Comparison of ENCODE assay signal across 26 cellular contexts in the genomic region with DNA sequence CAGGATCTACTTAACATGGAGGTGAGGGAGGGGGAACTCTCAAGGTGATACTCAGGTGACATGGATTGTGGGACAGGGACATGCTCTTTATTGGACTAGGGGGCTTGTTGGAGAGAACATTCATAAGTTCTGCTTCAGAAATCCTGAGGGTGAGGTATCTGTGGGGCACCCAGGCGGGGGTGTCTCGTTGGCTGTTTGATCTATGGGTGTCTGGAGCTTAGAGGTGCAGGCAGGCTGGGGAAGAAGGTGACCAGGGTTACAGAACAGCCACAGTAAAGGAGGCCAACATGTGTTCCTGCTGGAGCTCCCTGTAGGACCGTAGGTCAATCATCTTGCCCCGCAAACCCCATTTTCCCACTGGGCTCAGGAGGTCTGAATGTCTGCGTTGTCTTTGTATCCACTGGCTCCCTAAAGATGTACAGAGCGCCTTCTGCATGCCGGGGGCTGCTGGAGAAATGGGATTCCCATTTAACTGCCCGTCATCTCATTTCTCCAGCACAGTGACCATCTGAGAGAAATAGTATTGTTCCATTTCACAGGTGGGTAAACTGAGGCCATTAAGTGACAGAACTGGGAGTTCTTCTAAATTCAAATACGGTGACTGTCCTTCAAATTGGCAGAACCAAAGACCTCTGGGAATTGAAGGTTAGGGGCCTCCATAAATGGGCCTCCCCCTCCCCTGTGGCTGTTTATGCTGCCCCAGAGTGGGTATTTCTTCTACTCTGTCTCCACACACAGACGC. TPM values are rescaled to one million over a fixed set of nuclear protein-coding genes. Genes with fewer than 3 reads are reported as not detected.
DNase-seq lines count a peak whose midpoint lies in the region; ATAC-seq, FAIRE-seq and TF ChIP-seq lines count a peak whose summit lies in the region.
"Had no signal": no experiment of that assay in that cellular context is flagged by ENCODE, and none has a peak within 500 bp of the region (broad histone marks: within the 10 kb centered on the region; RNA-seq: fewer than 3 reads in every experiment).

No MANE protein-coding gene starts in this region.

- TF ChIP-seq CTCF in IMR-90 (conservative IDR thresholded peaks at IDR 0.05; ENCODE audit: low read depth, low read length) (no peak), astrocyte (IDR thresholded peaks at IDR 0.05; ENCODE audit: insufficient read depth, low read depth, low read length) (no peak), mesothelial cell of epicardium (IDR thresholded peaks at IDR 0.05; ENCODE audit: unreplicated experiment) (no peak), sigmoid colon (IDR thresholded peaks at IDR 0.05) (no peak), brain microvascular endothelial cell (IDR thresholded peaks at IDR 0.05; ENCODE audit: low read depth, low read length, missing control alignments) (no peak), ovary (IDR thresholded peaks at IDR 0.05) (no peak)

- no peak overlapping the region for H3K14ac ChIP-seq in IMR-90 (replicated peaks; ENCODE audit: low read depth, low read length)

- H3K79me1 ChIP-seq in IMR-90 (ENCODE audit: low read depth in 1 of 2, low read length in 2 of 2) = no peaks in the 10 kb centered on the region

- POLR2A ChIA-PET in IMR-90 (lab: Charles Lee; ENCODE audit: unreplicated experiment) = no interaction called here

- H3K4ac ChIP-seq in IMR-90 (ENCODE audit: low read depth, low read length) = no peak overlapping the region

- H2BK15ac ChIP-seq in IMR-90 (ENCODE audit: low read depth, low read length) = no peak overlapping the region; the same call in 2 of the 3 replicates

- H3K4me3 Mint-ChIP-seq in astrocyte (ENCODE audit: unreplicated experiment) (no peak overlapping the region), mesothelial cell of epicardium (no peak overlapping the region)
- H3K4me3 Mint-ChIP-seq: activated CD4-positive, alpha-beta T cell treated with anti-CD3 and anti-CD28 coated beads for 36 hours; activated naive CD4-positive, alpha-beta T cell treated with anti-CD3 and anti-CD28 coated beads, Interleukin-2, amount 50 U/mL, for 24 hours; CD4-positive, CD25-positive, alpha-beta regulatory T cell; central memory CD8-positive, alpha-beta T cell; naive thymus-derived CD4-positive, alpha-beta T cell; T-helper 1 cell treated with Interleukin-12 subunit alpha and Interleukin-12 subunit beta and Interleukin-4 antibody, amounts not matched to agents 30 μg/mL and 1 μg/mL, for 36 hours had no signal

- peak overlapping the region; percentile 12 for H2AK9ac ChIP-seq in IMR-90 (replicated peaks; ENCODE audit: low read depth, low read length, poor library complexity)

- H3K27ac ChIP-seq in IMR-90 (ENCODE audit: insufficient read depth, low read length) = no peak overlapping the region
- H3K27ac ChIP-seq in astrocyte (ENCODE audit: low read depth, low read length) = peak overlapping the region; percentile 43
- H3K27ac ChIP-seq in sigmoid colon = no peak overlapping the region
- no peak overlapping the region for H3K27ac ChIP-seq in brain microvascular endothelial cell
- H3K27ac ChIP-seq in ovary = no peak overlapping the region
- H3K27ac ChIP-seq: SJCRH30, thyroid gland had no signal

- no peak overlapping the region for H2BK20ac ChIP-seq in IMR-90 (ENCODE audit: low read depth, low read length)

- H2AK5ac ChIP-seq in IMR-90 (ENCODE audit: low read depth, low read length) = no peak overlapping the region; the same call in 1 of the 2 replicates

- 0 out of 2 replicates have a peak overlapping the region, but pooled peaks have one; percentile 6 for H2BK120ac ChIP-seq in IMR-90 (ENCODE audit: low read depth, low read length)

- no peak overlapping the region for H3K18ac ChIP-seq in IMR-90 (ENCODE audit: low read depth, low read length)

- no peaks in the 10 kb centered on the region for H3K9me1 ChIP-seq in IMR-90 (ENCODE audit: insufficient read depth, low read length)

- TF ChIP-seq RAD21 in IMR-90 (IDR thresholded peaks at IDR 0.05; ENCODE audit: low read length) = no peak

- DNase-seq in IMR-90 (no peak), astrocyte (ENCODE audit: low read depth) (no peak), mesothelial cell of epicardium (ENCODE audit: low spot score in 2 of 2, unreplicated experiment in 2 of 2) (no peak), sigmoid colon (peak; percentile 13), 8988T (no peak), NCI-H146 (lab: John Stamatoyannopoulos, UW) (no peak), brain microvascular endothelial cell (no peak), ovary (no peak)
- DNase-seq: activated CD4-positive, alpha-beta T cell treated with anti-CD3 and anti-CD28 coated beads for 36 hours; activated T-cell treated with anti-CD3 and anti-CD28 coated beads, Interleukin-2, amount 50 U/mL, for 48 hours; anterior cingulate cortex; CD4-positive, CD25-positive, alpha-beta regulatory T cell; naive thymus-derived CD4-positive, alpha-beta T cell; NCI-H1048; NCI-H187 treated with DMSO at 0.1 percent for 48 hours; OCI-M1; posterior cingulate gyrus; stimulated activated naive CD4-positive, alpha-beta T cell treated with Interleukin-2 at 50 U/mL for 16 hours had no signal

- no peak overlapping the region for H4K91ac ChIP-seq in IMR-90 (ENCODE audit: insufficient read depth, low read depth, low read length)

- H3K9me3 ChIP-seq in IMR-90 (ENCODE audit: control insufficient read depth, insufficient read depth, low read length) (no peaks in the 10 kb centered on the region), astrocyte (ENCODE audit: insufficient read depth, low read depth, low read length) (no peaks in the 10 kb centered on the region), sigmoid colon (no peaks in the 10 kb centered on the region), ovary (no peaks in the 10 kb centered on the region)
- H3K9me3 ChIP-seq: SJCRH30, thyroid gland had no signal

- CTCF ChIA-PET in IMR-90 (lab: Yijun Ruan, JAX) = no interaction called here

- H3K9ac ChIP-seq in IMR-90 (ENCODE audit: low read depth, low read length) = no peak overlapping the region
- peak overlapping the region; percentile 39 for H3K9ac ChIP-seq in astrocyte (ENCODE audit: low read length)

- ATAC-seq in IMR-90 (ENCODE audit: low read depth) = no peak
- ATAC-seq: activated CD4-positive, alpha-beta T cell treated with anti-CD3 and anti-CD28 coated beads for 36 hours; esophagus mucosa; naive thymus-derived CD4-positive, alpha-beta T cell had no signal

- H3K4me3 ChIP-seq in IMR-90 (ENCODE audit: insufficient read depth, low read depth, low read length) (no peak overlapping the region), astrocyte (ENCODE audit: insufficient read depth, low read depth, low read length) (no peak overlapping the region), sigmoid colon (no peak overlapping the region), brain microvascular endothelial cell (ENCODE audit: low read depth, low read length) (no peak overlapping the region), ovary (no peak overlapping the region)
- H3K4me3 ChIP-seq: SJCRH30, thyroid gland had no signal

- dilution Hi-C loops in IMR-90 (cut with HindIII; ENCODE audit: low sequenced_read_pairs, unreplicated experiment) = no loop called here

- TF ChIP-seq POLR2A in IMR-90 (IDR thresholded peaks at IDR 0.05; ENCODE audit: low read depth, low read length) (no peak), sigmoid colon (IDR thresholded peaks at IDR 0.05) (no peak), ovary (IDR thresholded peaks at IDR 0.05) (no peak)

- H3K4me2 ChIP-seq in IMR-90 (ENCODE audit: low read depth, low read length) = no peak overlapping the region
- H3K4me2 ChIP-seq in astrocyte (ENCODE audit: low read length) = peak overlapping the region; percentile 72

- H3K9me3 Mint-ChIP-seq in astrocyte (ENCODE audit: unreplicated experiment) (peaks cover 2% of the 10 kb centered on the region), mesothelial cell of epicardium (no peaks in the 10 kb centered on the region)
- H3K9me3 Mint-ChIP-seq: activated naive CD4-positive, alpha-beta T cell treated with anti-CD3 and anti-CD28 coated beads, Interleukin-2, amount 50 U/mL, for 24 hours; central memory CD8-positive, alpha-beta T cell; T-helper 1 cell treated with Interleukin-12 subunit alpha and Interleukin-12 subunit beta and Interleukin-4 antibody, amounts not matched to agents 30 μg/mL and 1 μg/mL, for 36 hours had no signal

- H2BK5ac ChIP-seq in IMR-90 (ENCODE audit: low read depth, low read length, poor library complexity, severe bottlenecking) = no peak overlapping the region

- H3K36me3 ChIP-seq in IMR-90 (ENCODE audit: control insufficient read depth, insufficient read depth, low read length) (no peaks in the 10 kb centered on the region), astrocyte (ENCODE audit: insufficient read depth, low read length) (no peaks in the 10 kb centered on the region), sigmoid colon (no peaks in the 10 kb centered on the region), brain microvascular endothelial cell (replicated peaks) (no peaks in the 10 kb centered on the region), ovary (no peaks in the 10 kb centered on the region)
- H3K36me3 ChIP-seq: SJCRH30, thyroid gland had no signal

- H3K79me2 ChIP-seq in astrocyte (ENCODE audit: insufficient read depth, low read length) = no peaks in the 10 kb centered on the region

- H3K27ac Mint-ChIP-seq in astrocyte (ENCODE audit: unreplicated experiment) (no peak overlapping the region), mesothelial cell of epicardium (peak overlapping the region; percentile 93)
- H3K27ac Mint-ChIP-seq: activated CD4-positive, alpha-beta T cell treated with anti-CD3 and anti-CD28 coated beads for 36 hours; activated naive CD4-positive, alpha-beta T cell treated with anti-CD3 and anti-CD28 coated beads, Interleukin-2, amount 50 U/mL, for 24 hours; CD4-positive, CD25-positive, alpha-beta regulatory T cell; naive thymus-derived CD4-positive, alpha-beta T cell; T-helper 1 cell treated with Interleukin-12 subunit alpha and Interleukin-12 subunit beta and Interleukin-4 antibody, amounts not matched to agents 30 μg/mL and 1 μg/mL, for 36 hours had no signal

- no peak overlapping the region for H3K56ac ChIP-seq in IMR-90 (ENCODE audit: extremely low read depth, insufficient read depth, low read length)

- H4K20me1 ChIP-seq in IMR-90 (ENCODE audit: insufficient read depth, low read length) (no peaks in the 10 kb centered on the region), astrocyte (ENCODE audit: insufficient read depth, low read length) (no peaks in the 10 kb centered on the region)

- no CpG with 5 or more reads among the region's 10 CpGs for WGBS in IMR-90 (ENCODE audit: extremely low coverage in 2 of 2, insufficient read length in 1 of 2), 2 experiments
- WGBS in sigmoid colon, 2 donors = 80 to 89% methylated on average over 10 of the region's 10 CpGs
- WGBS in ovary, 3 donors = 95 to 99% (median 97%) methylated on average over 9 to 10 of the region's 10 CpGs

- H3K36me3 Mint-ChIP-seq in astrocyte (ENCODE audit: low read depth, unreplicated experiment) (no peaks in the 10 kb centered on the region), mesothelial cell of epicardium (no peaks in the 10 kb centered on the region)
- H3K36me3 Mint-ChIP-seq: activated naive CD4-positive, alpha-beta T cell treated with anti-CD3 and anti-CD28 coated beads, Interleukin-2, amount 50 U/mL, for 24 hours; CD4-positive, CD25-positive, alpha-beta regulatory T cell; naive thymus-derived CD4-positive, alpha-beta T cell had no signal

- in situ Hi-C loops in IMR-90 (cut with MboI; ENCODE audit: low sequenced_read_pairs) (no loop called here), brain microvascular endothelial cell (cut with HindIII; ENCODE audit: low pct_ligation_motif_present, low sequenced_read_pairs) (no loop called here)

- H3K27me3 ChIP-seq in IMR-90 (ENCODE audit: control insufficient read depth, insufficient read depth, low read length) (peaks cover 6% of the 10 kb centered on the region; the same call in 1 of the 2 replicates), astrocyte (ENCODE audit: insufficient read depth, low read length) (no peaks in the 10 kb centered on the region), sigmoid colon (peaks cover 0 to 27% (median 0%) of the 10 kb centered on the region in 3 donors), brain microvascular endothelial cell (replicated peaks) (no peaks in the 10 kb centered on the region), ovary (no peaks in the 10 kb centered on the region)
- H3K27me3 ChIP-seq: thyroid gland had no signal

- no peak overlapping the region for H2AFZ ChIP-seq in IMR-90 (replicated peaks; ENCODE audit: low read length, poor library complexity)
- no peak overlapping the region for H2AFZ ChIP-seq in astrocyte (ENCODE audit: low read depth, low read length)

- H3K23ac ChIP-seq in IMR-90 (ENCODE audit: low read depth, low read length) = no peak overlapping the region

- H3K4me1 ChIP-seq in IMR-90 (ENCODE audit: control insufficient read depth, insufficient read depth, low read length) (peaks cover 8% of the 10 kb centered on the region), astrocyte (ENCODE audit: insufficient read depth, low read length) (peaks cover 43% of the 10 kb centered on the region), sigmoid colon (peaks cover 0 to 6% (median 0%) of the 10 kb centered on the region in 4 donors), ovary (ENCODE audit: insufficient read depth) (peaks cover 4% of the 10 kb centered on the region)

- no TSS peak for BruUV-seq in IMR-90 (replicated peaks; lab: Mats Ljungman, UMichigan)

- H3K4me1 Mint-ChIP-seq in astrocyte (ENCODE audit: low read depth, unreplicated experiment) (peaks cover 15% of the 10 kb centered on the region), mesothelial cell of epicardium (peaks cover 31% of the 10 kb centered on the region)
- H3K4me1 Mint-ChIP-seq: activated CD4-positive, alpha-beta T cell treated with anti-CD3 and anti-CD28 coated beads for 36 hours; activated naive CD4-positive, alpha-beta T cell treated with anti-CD3 and anti-CD28 coated beads, Interleukin-2, amount 50 U/mL, for 24 hours; CD4-positive, CD25-positive, alpha-beta regulatory T cell; central memory CD8-positive, alpha-beta T cell; naive thymus-derived CD4-positive, alpha-beta T cell had no signal

- TF ChIP-seq EP300 in sigmoid colon (IDR thresholded peaks at IDR 0.05) (no peak), ovary (IDR thresholded peaks at IDR 0.05) (no peak)

- FAIRE-seq in astrocyte (lab: Jason Lieb, UNC) = no peak
- FAIRE-seq: frontal cortex, G401.6 had no signal

- intact Hi-C loops in IMR-90 (cut with micrococcal nuclease) (no loop called here), sigmoid colon (cut with DNase I) (no loop called here), ovary (cut with DNase I) (no loop called here)

- H4K5ac ChIP-seq in IMR-90 (ENCODE audit: low read depth, low read length) = no peak overlapping the region

- H4K8ac ChIP-seq in IMR-90 (ENCODE audit: low read depth in 2 of 2, low read length in 2 of 2) = no peak overlapping the region

- peaks cover 44% of the 10 kb centered on the region for H3K27me3 Mint-ChIP-seq in astrocyte (ENCODE audit: low read depth, unreplicated experiment)
- no peaks in the 10 kb centered on the region for H3K27me3 Mint-ChIP-seq in mesothelial cell of epicardium (ENCODE audit: low read depth)
- H3K27me3 Mint-ChIP-seq: activated naive CD4-positive, alpha-beta T cell treated with anti-CD3 and anti-CD28 coated beads, Interleukin-2, amount 50 U/mL, for 24 hours had no signal

RNA-seq across cellular contexts. Expression of gene TSEN2, which starts 40.3 kb away (rescaled TPM):
- total RNA-seq in IMR-90 (2012; rRNA removed) (14.2 and 15.0 TPM in 2 replicates), astrocyte (9.7 TPM in 2 replicates), mesothelial cell of epicardium (29.0 to 34.0 TPM (median 30.8 TPM) in 3 replicates), sigmoid colon (10 to 100 TPM; 16.1 to 23.0 (median 20.4) TPM), ovary (10 to 100 TPM; 18.1 to 27.4 (median 23.5) TPM)
- polyA plus RNA-seq in IMR-90 (2012; rRNA removed) (6.9 and 9.5 TPM in 2 replicates), sigmoid colon (10 to 100 TPM in 1 of 3 donors, 1 to 10 TPM in 2; 4.2 to 16.0 (median 5.3) TPM), ovary (10 to 100 TPM; 13.2 to 17.2 TPM)
- 3.5 and 5.6 TPM in 2 replicates for polyA plus RNA-seq in IMR-90 (2012; cell fraction: cytosol; rRNA removed)
- 8.9 and 20.7 TPM in 2 replicates for polyA plus RNA-seq in IMR-90 (2012; cell fraction: nucleus; rRNA removed; ENCODE audit: low replicate concordance)
